In the genomic region with DNA sequence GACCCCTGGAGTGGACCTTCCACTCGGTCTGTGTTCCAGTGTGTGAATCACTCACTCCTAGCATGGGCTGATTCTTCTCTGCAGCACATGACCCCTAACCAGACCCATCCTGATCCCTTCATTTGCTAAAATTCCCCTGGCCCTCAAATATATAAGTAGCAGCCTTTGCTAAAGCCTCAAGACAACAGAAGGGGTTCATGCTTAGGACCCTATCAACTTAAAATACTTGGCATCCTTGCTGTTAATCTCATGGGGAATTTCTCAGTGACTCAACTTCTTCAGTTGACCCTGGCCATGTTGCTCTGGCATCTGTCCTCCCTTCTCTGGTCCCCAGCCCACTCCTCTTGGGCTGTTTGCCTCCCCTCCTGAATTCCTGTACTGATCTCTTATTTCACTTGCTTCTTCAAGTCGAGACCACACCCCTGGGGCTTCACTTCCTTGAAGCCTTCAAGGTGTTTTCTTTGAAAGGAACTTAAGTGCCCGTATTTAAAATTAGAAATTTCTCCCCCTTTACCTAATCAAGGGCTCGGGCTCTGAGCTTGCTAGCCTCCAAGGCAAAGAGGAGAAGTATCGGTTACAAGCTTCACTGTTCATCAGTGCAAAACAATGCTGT, we compare ENCODE assay signal across 1 cellular context.
TF ChIP-seq lines count a peak whose summit lies in the region.

No MANE protein-coding gene starts in this region.

TF ChIP-seq in K562, 482 proteins besides CTCF, POLR2A, EP300 and RAD21:
- TF ChIP-seq ZFP36 (IDR thresholded peaks at IDR 0.05; ENCODE audit: low read depth, low read length, partially characterized antibody), result no peak
- TF ChIP-seq GATA2 (CRISPR knock-in tag; IDR thresholded peaks at IDR 0.05), result no peak
- no peak for TF ChIP-seq GTF2A2 (tag; IDR thresholded peaks at IDR 0.05)
